8 cellular contexts compared by ENCODE assay signal in genomic region chr12:93741741-93742085, GRCh38.
DNase-seq lines count a peak whose midpoint lies in the region; ATAC-seq, FAIRE-seq and TF ChIP-seq lines count a peak whose summit lies in the region.

No MANE protein-coding gene starts in this region.

- peak overlapping the region; percentile 80 for H3K27ac Mint-ChIP-seq in T-helper 2 cell treated with Interferon-gamma antibody and Interleukin-4, amounts not matched to agents 5 μg/mL and 100 μg/mL, for 36 hours
- peak overlapping the region; percentile 29 to 94 (median 82) for H3K27ac Mint-ChIP-seq in naive thymus-derived CD8-positive, alpha-beta T cell

- peaks cover 20% of the 10 kb centered on the region for H3K4me1 Mint-ChIP-seq in T-helper 2 cell treated with Interferon-gamma antibody and Interleukin-4, amounts not matched to agents 5 μg/mL and 100 μg/mL, for 36 hours (ENCODE audit: low read depth)
- H3K4me1 Mint-ChIP-seq in naive thymus-derived CD8-positive, alpha-beta T cell = peaks cover 19 to 36% (median 28%) of the 10 kb centered on the region in 4 donors

- peaks cover 2% of the 10 kb centered on the region for H3K36me3 Mint-ChIP-seq in T-helper 2 cell treated with Interferon-gamma antibody and Interleukin-4, amounts not matched to agents 5 μg/mL and 100 μg/mL, for 36 hours (ENCODE audit: low read depth)
- H3K36me3 Mint-ChIP-seq in naive thymus-derived CD8-positive, alpha-beta T cell = no peaks in the 10 kb centered on the region

- FAIRE-seq in GM12891 (lab: Jason Lieb, UNC) = no peak

- POLR2A ChIA-PET in naive thymus-derived CD8-positive, alpha-beta T cell (lab: Charles Lee) = interaction anchor here (1.8 kb wide), 1 partner anchor 172 kb away, joined by 4 read pairs; no protein-coding TSS in a partner anchor

- no peaks in the 10 kb centered on the region for H3K36me3 ChIP-seq in esophagus (ENCODE audit: control insufficient read depth in 2 of 2, insufficient read depth in 2 of 2, low read length in 1 of 2)

- H3K4me3 Mint-ChIP-seq in T-helper 2 cell treated with Interferon-gamma antibody and Interleukin-4, amounts not matched to agents 5 μg/mL and 100 μg/mL, for 36 hours = peak overlapping the region; percentile 89
- H3K4me3 Mint-ChIP-seq in naive thymus-derived CD8-positive, alpha-beta T cell = peak overlapping the region; percentile 82 to 95 (median 89)

- peaks cover 2% of the 10 kb centered on the region for H3K27me3 Mint-ChIP-seq in T-helper 2 cell treated with Interferon-gamma antibody and Interleukin-4, amounts not matched to agents 5 μg/mL and 100 μg/mL, for 36 hours (ENCODE audit: low read depth)
- peaks cover 0 to 1% (median 0%) of the 10 kb centered on the region in 5 donors for H3K27me3 Mint-ChIP-seq in naive thymus-derived CD8-positive, alpha-beta T cell

- peak; percentile 19 for ATAC-seq in HG03066 (IDR thresholded peaks at IDR 0.05; ENCODE audit: low read depth, unreplicated experiment)
- ATAC-seq in naive thymus-derived CD8-positive, alpha-beta T cell = peak; percentile 52 to 53

- no peak for TF ChIP-seq POLR2A in GM12891 (IDR thresholded peaks at IDR 0.05; ENCODE audit: low read depth, low read length)

- H3K27ac ChIP-seq in esophagus (ENCODE audit: low read depth in 2 of 2, low read length in 1 of 2) = peak overlapping the region; percentile 75 to 95

- no peaks in the 10 kb centered on the region for H3K27me3 ChIP-seq in esophagus (ENCODE audit: control insufficient read depth in 1 of 2, insufficient read depth in 2 of 2, low read length in 2 of 2)

- DNase-seq in stimulated activated CD4-positive, alpha-beta T cell treated with anti-CD3 and anti-CD28 coated beads, Interleukin-2, amount 100 ng/mL, for 24 hours = peak; percentile 6 to 21
- DNase-seq in stimulated activated CD4-positive, alpha-beta T cell treated with anti-CD3 and anti-CD28 coated beads, Interleukin-4, amount 100 ng/mL, for 4 hours = no peak
- DNase-seq in T-helper 2 cell treated with Interferon-gamma antibody and Interleukin-4, amounts not matched to agents 5 μg/mL and 100 μg/mL, for 36 hours (ENCODE audit: low spot score) = no peak
- DNase-seq in naive thymus-derived CD8-positive, alpha-beta T cell = peak in 1 of 10 donors; percentile 8
- DNase-seq in GM12891 (ENCODE audit: insufficient read length, low spot score) (no peak), dedifferentiated amniotic fluid mesenchymal stem cell (ENCODE audit: extremely low spot score) (no peak)

- no peaks in the 10 kb centered on the region for H3K9me3 Mint-ChIP-seq in T-helper 2 cell treated with Interferon-gamma antibody and Interleukin-4, amounts not matched to agents 5 μg/mL and 100 μg/mL, for 36 hours
- H3K9me3 Mint-ChIP-seq in naive thymus-derived CD8-positive, alpha-beta T cell = no peaks in the 10 kb centered on the region

- H3K4me1 ChIP-seq in esophagus (ENCODE audit: control insufficient read depth in 2 of 2, insufficient read depth in 2 of 2, low read length in 1 of 2) = peaks cover 3 to 7% of the 10 kb centered on the region in 2 donors

- WGBS in esophagus, 2 donors = 16 to 22% methylated on average over 8 of the region's 8 CpGs

- no peaks in the 10 kb centered on the region for H3K9me3 ChIP-seq in esophagus (ENCODE audit: control insufficient read depth in 2 of 2, insufficient read depth in 1 of 2, low read depth in 1 of 2, low read length in 1 of 2)

- H3K4me3 ChIP-seq in esophagus (ENCODE audit: low read depth in 1 of 2, low read length in 2 of 2) = peak overlapping the region; percentile 56 to 86

TF ChIP-seq in GM12891, 5 proteins besides CTCF, POLR2A, EP300 and RAD21:
- TF ChIP-seq TAF1 (IDR thresholded peaks at IDR 0.05; ENCODE audit: low read depth, low read length) = no peak
- no peak for TF ChIP-seq PAX5 (IDR thresholded peaks at IDR 0.05; ENCODE audit: insufficient read depth, low read length, severe bottlenecking)
- TF ChIP-seq SPI1 (IDR thresholded peaks at IDR 0.05; ENCODE audit: low read depth, low read length) = no peak
- no peak for TF ChIP-seq POU2F2 (IDR thresholded peaks at IDR 0.05; ENCODE audit: low read depth, low read length)
- TF ChIP-seq POLR2AphosphoS5 (IDR thresholded peaks at IDR 0.05; ENCODE audit: low read depth, low read length) = no peak

Comparison
In these comparisons a context has a peak if more than half of its experiments do, and no peak if none do; other contexts are left out.
1. DNase-seq: peak in stimulated activated CD4-positive, alpha-beta T cell treated with anti-CD3 and anti-CD28 coated beads, Interleukin-2, amount 100 ng/mL, for 24 hours (2 of 2); none in stimulated activated CD4-positive, alpha-beta T cell treated with anti-CD3 and anti-CD28 coated beads, Interleukin-4, amount 100 ng/mL, for 4 hours (0 of 2), T-helper 2 cell treated with Interferon-gamma antibody and Interleukin-4, amounts not matched to agents 5 μg/mL and 100 μg/mL, for 36 hours (single experiment), GM12891 (single experiment) and dedifferentiated amniotic fluid mesenchymal stem cell (single experiment).